28 cellular contexts compared by ENCODE assay signal in genomic region chr17:72860778-72861177, GRCh38.
"Had no signal": no experiment of that assay in that cellular context is flagged by ENCODE, and none has a peak within 500 bp of the region (broad histone marks: within the 10 kb centered on the region; RNA-seq: fewer than 3 reads in every experiment).

No MANE protein-coding gene starts in this region.

- H3K9me3 ChIP-seq: ovary, right lobe of liver, sigmoid colon, thoracic aorta, thyroid gland, upper lobe of left lung, uterus had no signal

- H3K9me3 Mint-ChIP-seq: natural killer cell treated with Interleukin-12 subunit alpha and Interleukin-12 subunit beta and Interleukin-15 and Interleukin-18, amount 100 ng/mL, for 72 hours; stimulated activated effector memory CD8-positive, alpha-beta T cell treated with anti-CD3 and anti-CD28 coated beads, Interleukin-12 subunit alpha, Interleukin-12 subunit beta, amount 100 ng/mL, for 72 hours had no signal

- DNase-seq: naive B cell; naive thymus-derived CD8-positive, alpha-beta T cell; nephron progenitor cell; occipital lobe; ovary; posterior cingulate gyrus; psoas muscle; right cardiac atrium; right lobe of liver; sigmoid colon; small intestine; stimulated activated CD4-positive, alpha-beta T cell treated with anti-CD3 and anti-CD28 coated beads, Interleukin-15, amount 100 ng/mL, for 24 hours; stimulated activated CD4-positive, alpha-beta T cell treated with anti-CD3 and anti-CD28 coated beads, Interleukin-2, amount 100 ng/mL, for 24 hours; stimulated activated CD4-positive, alpha-beta T cell treated with anti-CD3 and anti-CD28 coated beads, Interleukin-2, amount 100 ng/mL, for 48 hours; stimulated activated CD4-positive, alpha-beta T cell treated with anti-CD3 and anti-CD28 coated beads, Interleukin-4, amount 100 ng/mL, for 24 hours; stimulated activated naive B cell treated with anti-CD40 and anti-IgM and Interleukin-4, amounts not matched to agents 10 μg/mL and 1 μg/mL and 100 μg/mL, for 72 hours; stimulated activated naive CD4-positive, alpha-beta T cell treated with Interleukin-2 at 50 U/mL for 16 hours; stomach; thyroid gland; upper lobe of left lung; uterus had no signal

- H3K4me3 Mint-ChIP-seq: naive B cell; naive thymus-derived CD8-positive, alpha-beta T cell; natural killer cell treated with Interleukin-12 subunit alpha and Interleukin-12 subunit beta and Interleukin-15 and Interleukin-18, amount 100 ng/mL, for 72 hours; nephron progenitor cell; neural progenitor cell; stimulated activated effector memory CD8-positive, alpha-beta T cell treated with anti-CD3 and anti-CD28 coated beads, Interleukin-12 subunit alpha, Interleukin-12 subunit beta, amount 100 ng/mL, for 72 hours; stimulated activated naive B cell treated with anti-CD40 and anti-IgM and Interleukin-4, amounts not matched to agents 10 μg/mL and 1 μg/mL and 100 μg/mL, for 72 hours had no signal

- H2AFZ ChIP-seq: neural progenitor cell, parathyroid adenoma had no signal

- H3K4me1 ChIP-seq: parathyroid adenoma, psoas muscle, right lobe of liver, sigmoid colon, stomach, tibial nerve, upper lobe of left lung, uterus had no signal

- H3K9ac ChIP-seq: neural progenitor cell, parathyroid adenoma had no signal

- H3K27me3 ChIP-seq: neural progenitor cell, ovary, right lobe of liver, sigmoid colon, stomach, thyroid gland, tibial nerve, upper lobe of left lung, uterus had no signal

- H3K36me3 ChIP-seq: neural progenitor cell, ovary, right lobe of liver, sigmoid colon, thoracic aorta, thyroid gland, upper lobe of left lung, uterus had no signal

- H3K27ac ChIP-seq: neural progenitor cell, ovary, parathyroid adenoma, psoas muscle, right lobe of liver, sigmoid colon, stomach, thoracic aorta, thyroid gland, tibial nerve, upper lobe of left lung, uterus had no signal

- H3K27ac Mint-ChIP-seq: naive B cell; naive thymus-derived CD8-positive, alpha-beta T cell; natural killer cell treated with Interleukin-12 subunit alpha and Interleukin-12 subunit beta and Interleukin-15 and Interleukin-18, amount 100 ng/mL, for 72 hours; nephron progenitor cell; neural progenitor cell; progenitor cell of endocrine pancreas; stimulated activated effector memory CD8-positive, alpha-beta T cell treated with anti-CD3 and anti-CD28 coated beads, Interleukin-12 subunit alpha, Interleukin-12 subunit beta, amount 100 ng/mL, for 72 hours; stimulated activated naive B cell treated with anti-CD40 and anti-IgM and Interleukin-4, amounts not matched to agents 10 μg/mL and 1 μg/mL and 100 μg/mL, for 72 hours had no signal

- H3K79me2 ChIP-seq: parathyroid adenoma had no signal

- H3K4me1 Mint-ChIP-seq: naive thymus-derived CD8-positive, alpha-beta T cell had no signal

- H3K4me2 ChIP-seq: neural progenitor cell had no signal

- H3K27me3 Mint-ChIP-seq: naive B cell; naive thymus-derived CD8-positive, alpha-beta T cell; natural killer cell treated with Interleukin-12 subunit alpha and Interleukin-12 subunit beta and Interleukin-15 and Interleukin-18, amount 100 ng/mL, for 72 hours; stimulated activated naive B cell treated with anti-CD40 and anti-IgM and Interleukin-4, amounts not matched to agents 10 μg/mL and 1 μg/mL and 100 μg/mL, for 72 hours had no signal

- H3K4me3 ChIP-seq: neural progenitor cell, ovary, psoas muscle, right lobe of liver, sigmoid colon, stomach, thoracic aorta, thyroid gland, tibial nerve, upper lobe of left lung, uterus had no signal

- ATAC-seq: naive thymus-derived CD8-positive, alpha-beta T cell; natural killer cell treated with Interleukin-12 subunit alpha and Interleukin-12 subunit beta and Interleukin-15 and Interleukin-18, amount 100 ng/mL, for 72 hours; psoas muscle; right cardiac atrium; right lobe of liver; stimulated activated effector memory CD8-positive, alpha-beta T cell treated with anti-CD3 and anti-CD28 coated beads, Interleukin-12 subunit alpha, Interleukin-12 subunit beta, amount 100 ng/mL, for 72 hours; stimulated activated naive B cell treated with anti-CD40 and anti-IgM and Interleukin-4, amounts not matched to agents 10 μg/mL and 1 μg/mL and 100 μg/mL, for 72 hours had no signal
